Comparison of ENCODE assay signal across 19 cellular contexts in the genomic region with DNA sequence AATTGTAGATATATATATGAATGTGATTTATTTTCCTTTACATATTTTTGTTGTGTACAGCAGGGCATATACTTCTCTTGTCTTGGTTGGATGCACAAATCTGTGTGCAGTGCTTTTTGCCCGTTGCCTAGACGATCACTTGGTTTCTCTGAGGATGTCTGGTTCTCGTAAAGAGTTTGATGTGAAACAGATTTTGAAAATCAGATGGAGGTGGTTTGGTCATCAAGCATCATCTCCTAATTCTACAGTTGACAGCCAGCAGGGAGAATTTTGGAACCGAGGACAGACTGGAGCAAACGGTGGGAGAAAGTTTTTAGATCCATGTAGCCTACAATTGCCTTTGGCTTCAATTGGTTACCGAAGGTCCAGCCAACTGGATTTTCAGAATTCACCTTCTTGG. TPM values are rescaled to one million over a fixed set of nuclear protein-coding genes. Genes with fewer than 3 reads are reported as not detected.
DNase-seq lines count a peak whose midpoint lies in the region; ATAC-seq and TF ChIP-seq lines count a peak whose summit lies in the region.
"Had no signal": no experiment of that assay in that cellular context is flagged by ENCODE, and none has a peak within 500 bp of the region (broad histone marks: within the 10 kb centered on the region; RNA-seq: fewer than 3 reads in every experiment).

No MANE protein-coding gene starts in this region.

- no peaks in the 10 kb centered on the region for H3K36me3 Mint-ChIP-seq in chondrocyte (ENCODE audit: low read depth)
- H3K36me3 Mint-ChIP-seq in nephron progenitor cell (ENCODE audit: low read depth) = no peaks in the 10 kb centered on the region
- H3K36me3 Mint-ChIP-seq: activated naive CD4-positive, alpha-beta T cell treated with anti-CD3 and anti-CD28 coated beads, Interleukin-2, amount 50 U/mL, for 72 hours had no signal

- H2AK9ac ChIP-seq in IMR-90 (replicated peaks; ENCODE audit: low read depth, low read length, poor library complexity) = no peak overlapping the region

- no peak overlapping the region for H3K4ac ChIP-seq in IMR-90 (ENCODE audit: low read depth, low read length)

- no peak for TF ChIP-seq CTCF in BE2C (IDR thresholded peaks at IDR 0.05; ENCODE audit: low read depth, low read length)
- TF ChIP-seq CTCF in IMR-90 (conservative IDR thresholded peaks at IDR 0.05; ENCODE audit: low read depth, low read length) = no peak
- no peak for TF ChIP-seq CTCF in chondrocyte (IDR thresholded peaks at IDR 0.05)
- no peak for TF ChIP-seq CTCF in nephron progenitor cell (IDR thresholded peaks at IDR 0.05)
- TF ChIP-seq CTCF in GM10248 (IDR thresholded peaks at IDR 0.05; ENCODE audit: control extremely low read depth, extremely low read depth, low read depth, missing control alignments) = no peak

- no peak for TF ChIP-seq RAD21 in IMR-90 (IDR thresholded peaks at IDR 0.05; ENCODE audit: low read length)

- no peak overlapping the region for H4K91ac ChIP-seq in IMR-90 (ENCODE audit: insufficient read depth, low read depth, low read length)

- peak overlapping the region; percentile 52 for H3K27ac Mint-ChIP-seq in chondrocyte (ENCODE audit: unreplicated experiment)
- H3K27ac Mint-ChIP-seq in nephron progenitor cell = no peak overlapping the region
- H3K27ac Mint-ChIP-seq: activated CD4-positive, alpha-beta T cell treated with anti-CD3 and anti-CD28 coated beads for 36 hours; endodermal cell had no signal

- H4K8ac ChIP-seq in IMR-90 (ENCODE audit: low read depth in 2 of 2, low read length in 2 of 2) = no peak overlapping the region

- H2AFZ ChIP-seq in IMR-90 (replicated peaks; ENCODE audit: low read length, poor library complexity) = no peak overlapping the region

- 0 out of 2 replicates have a peak overlapping the region, but pooled peaks have one; percentile 5 for H3K23ac ChIP-seq in IMR-90 (ENCODE audit: low read depth, low read length)

- POLR2A ChIA-PET in IMR-90 (lab: Charles Lee; ENCODE audit: unreplicated experiment) = no interaction called here
- POLR2A ChIA-PET in GM10248 (lab: Yijun Ruan, JAX) = interaction anchor here (0.5 kb wide), 1 partner anchor 282 kb away, joined by 3 read pairs; no protein-coding TSS in a partner anchor

- H3K9me3 ChIP-seq in BE2C = no peaks in the 10 kb centered on the region
- no peaks in the 10 kb centered on the region for H3K9me3 ChIP-seq in IMR-90 (ENCODE audit: control insufficient read depth, insufficient read depth, low read length)
- no peaks in the 10 kb centered on the region for H3K9me3 ChIP-seq in effector memory CD4-positive, alpha-beta T cell (ENCODE audit: control insufficient read depth, low read length)
- H3K9me3 ChIP-seq: A549 had no signal

- no peak for TF ChIP-seq POLR2A in IMR-90 (IDR thresholded peaks at IDR 0.05; ENCODE audit: low read depth, low read length)

- no peak overlapping the region for H2BK20ac ChIP-seq in IMR-90 (ENCODE audit: low read depth, low read length)

- H3K36me3 ChIP-seq in BE2C (no peaks in the 10 kb centered on the region), IMR-90 (ENCODE audit: control insufficient read depth, insufficient read depth, low read length) (peaks cover 6% of the 10 kb centered on the region; the same call in 1 of the 2 replicates)
- no peaks in the 10 kb centered on the region for H3K36me3 ChIP-seq in effector memory CD4-positive, alpha-beta T cell (ENCODE audit: control insufficient read depth, insufficient read depth, low read length)

- in situ Hi-C loops in IMR-90 (cut with MboI; ENCODE audit: low sequenced_read_pairs) = no loop called here

- intact Hi-C loops in IMR-90 (cut with micrococcal nuclease) (loop anchor here (5.0 kb wide), 1 partner anchor 35 kb away; no protein-coding TSS in a partner anchor), left ventricle myocardium superior (cut with micrococcal nuclease) (no loop called here)

- peaks cover 17 to 51% of the 10 kb centered on the region in 2 experiments; a peak in 3 of 4 replicates for H3K79me1 ChIP-seq in IMR-90 (ENCODE audit: low read depth in 1 of 2, low read length in 2 of 2)

- peak overlapping the region; percentile 31; the same call in 1 of the 2 replicates for H3K14ac ChIP-seq in IMR-90 (replicated peaks; ENCODE audit: low read depth, low read length)

- no peak overlapping the region for H3K27ac ChIP-seq in IMR-90 (ENCODE audit: insufficient read depth, low read length)
- H3K27ac ChIP-seq in effector memory CD4-positive, alpha-beta T cell (ENCODE audit: insufficient read depth, low read length, poor library complexity, severe bottlenecking) = no peak overlapping the region
- H3K27ac ChIP-seq: A549 had no signal

- dilution Hi-C loops in IMR-90 (cut with HindIII; ENCODE audit: low sequenced_read_pairs, unreplicated experiment) = no loop called here

- no peak overlapping the region for H3K18ac ChIP-seq in IMR-90 (ENCODE audit: low read depth, low read length)

- H3K56ac ChIP-seq in IMR-90 (ENCODE audit: extremely low read depth, insufficient read depth, low read length) = no peak overlapping the region

- no peak overlapping the region for H2BK5ac ChIP-seq in IMR-90 (ENCODE audit: low read depth, low read length, poor library complexity, severe bottlenecking)

- H4K5ac ChIP-seq in IMR-90 (ENCODE audit: low read depth, low read length) = no peak overlapping the region

- H3K4me1 Mint-ChIP-seq in chondrocyte (ENCODE audit: low read depth) (peaks cover 22% of the 10 kb centered on the region), nephron progenitor cell (peaks cover 36% of the 10 kb centered on the region)

- H3K27me3 Mint-ChIP-seq in chondrocyte (ENCODE audit: low read depth) = no peaks in the 10 kb centered on the region
- H3K27me3 Mint-ChIP-seq in nephron progenitor cell (ENCODE audit: low read depth, poor library complexity) = no peaks in the 10 kb centered on the region
- H3K27me3 Mint-ChIP-seq: activated CD4-positive, alpha-beta T cell treated with anti-CD3 and anti-CD28 coated beads for 36 hours had no signal

- peaks cover 78% of the 10 kb centered on the region for H4K20me1 ChIP-seq in IMR-90 (ENCODE audit: insufficient read depth, low read length)

- no peak overlapping the region for H3K4me3 Mint-ChIP-seq in chondrocyte (ENCODE audit: unreplicated experiment)
- peak overlapping the region; percentile 30 for H3K4me3 Mint-ChIP-seq in nephron progenitor cell
- H3K4me3 Mint-ChIP-seq: activated CD4-positive, alpha-beta T cell treated with anti-CD3 and anti-CD28 coated beads for 36 hours; endodermal cell had no signal

- DNase-seq in BE2C (no peak), IMR-90 (no peak), chondrocyte (ENCODE audit: low spot score) (no peak), nephron progenitor cell (no peak), GM10248 (ENCODE audit: extremely low spot score) (no peak), left ventricle myocardium superior (no peak), cerebellum (ENCODE audit: low spot score) (no peak)
- no peak for DNase-seq in effector memory CD4-positive, alpha-beta T cell
- DNase-seq: activated CD4-positive, alpha-beta T cell treated with anti-CD3 and anti-CD28 coated beads for 36 hours; endodermal cell; GF-D8; NCI-H2107; NCI-H82; stimulated activated CD4-positive, alpha-beta T cell treated with anti-CD3 and anti-CD28 coated beads, Interleukin-1b, Interleukin-23, amount 100 ng/mL, for 48 hours had no signal

- H2BK120ac ChIP-seq in IMR-90 (ENCODE audit: low read depth, low read length) = no peak overlapping the region

- peaks cover 11% of the 10 kb centered on the region for H3K9me1 ChIP-seq in IMR-90 (ENCODE audit: insufficient read depth, low read length)

- H3K4me2 ChIP-seq in IMR-90 (ENCODE audit: low read depth, low read length) = no peak overlapping the region
- H3K4me2 ChIP-seq: A549 had no signal

- H3K27me3 ChIP-seq in BE2C (no peaks in the 10 kb centered on the region), IMR-90 (ENCODE audit: control insufficient read depth, insufficient read depth, low read length) (no peaks in the 10 kb centered on the region)
- H3K27me3 ChIP-seq in effector memory CD4-positive, alpha-beta T cell (replicated peaks; ENCODE audit: control insufficient read depth, insufficient read depth, low read length, poor library complexity, severe bottlenecking) = no peaks in the 10 kb centered on the region

- no peak overlapping the region for H2AK5ac ChIP-seq in IMR-90 (ENCODE audit: low read depth, low read length)

- H3K4me1 ChIP-seq in BE2C = peaks cover 4% of the 10 kb centered on the region; the same call in 1 of the 2 replicates
- H3K4me1 ChIP-seq in IMR-90 (ENCODE audit: control insufficient read depth, insufficient read depth, low read length) = peaks cover 6% of the 10 kb centered on the region
- no peaks in the 10 kb centered on the region for H3K4me1 ChIP-seq in effector memory CD4-positive, alpha-beta T cell (ENCODE audit: control insufficient read depth, insufficient read depth, low read length, poor library complexity, severe bottlenecking)

- no peak overlapping the region for H3K9ac ChIP-seq in IMR-90 (ENCODE audit: low read depth, low read length)

- H3K4me3 ChIP-seq in BE2C (ENCODE audit: low read depth, low read length) (peak overlapping the region; percentile 60), IMR-90 (ENCODE audit: insufficient read depth, low read depth, low read length) (no peak overlapping the region)
- no peak overlapping the region for H3K4me3 ChIP-seq in effector memory CD4-positive, alpha-beta T cell (ENCODE audit: insufficient read depth, low read depth, low read length, poor library complexity, severe bottlenecking)
- H3K4me3 ChIP-seq: A549 had no signal

- H2BK15ac ChIP-seq in IMR-90 (ENCODE audit: low read depth, low read length) = no peak overlapping the region

- H3K9me3 Mint-ChIP-seq in chondrocyte (ENCODE audit: low read depth) (no peaks in the 10 kb centered on the region), nephron progenitor cell (no peaks in the 10 kb centered on the region)
- H3K9me3 Mint-ChIP-seq: activated naive CD4-positive, alpha-beta T cell treated with anti-CD3 and anti-CD28 coated beads, Interleukin-2, amount 50 U/mL, for 72 hours; endodermal cell had no signal

- ATAC-seq in IMR-90 (ENCODE audit: low read depth) = no peak; the same call in 1 of the 2 replicates
- ATAC-seq in left ventricle myocardium superior = no peak
- ATAC-seq: activated CD4-positive, alpha-beta T cell treated with anti-CD3 and anti-CD28 coated beads for 36 hours; activated naive CD4-positive, alpha-beta T cell treated with anti-CD3 and anti-CD28 coated beads, Interleukin-2, amount 50 U/mL, for 72 hours had no signal

- CTCF ChIA-PET in IMR-90 (lab: Yijun Ruan, JAX) (interaction anchor here (0.5 to 0.6 kb wide), 2 partner anchors 342 to 1052 kb away, joined by 3 to 5 read pairs; no protein-coding TSS in a partner anchor), GM10248 (lab: Yijun Ruan, JAX) (interaction anchor here (2.0 kb wide), 1 partner anchor 8 kb away, joined by 7 read pairs; no protein-coding TSS in a partner anchor)

- no CpG with 5 or more reads among the region's 6 CpGs for WGBS in IMR-90 (ENCODE audit: extremely low coverage in 2 of 2, insufficient read length in 1 of 2), 2 experiments

- no TSS peak for BruUV-seq in IMR-90 (replicated peaks; lab: Mats Ljungman, UMichigan)

RNA-seq across cellular contexts. Expression of gene KLHL5, which starts 0.5 kb away (rescaled TPM):
- polyA plus RNA-seq in BE2C (2012; ENCODE audit: insufficient read depth, insufficient read length, low read depth) = 13.1 TPM
- total RNA-seq in IMR-90 (2012; rRNA removed) (97.7 and 134 TPM in 2 replicates), chondrocyte (46.8 to 83.3 TPM (median 74.8 TPM) in 3 replicates), left ventricle myocardium superior (13.5 TPM), cerebellum (116 TPM)
- 45.4 and 58.8 TPM in 2 replicates for polyA plus RNA-seq in IMR-90 (2012; rRNA removed)
- 23.8 and 24.5 TPM in 2 replicates for polyA plus RNA-seq in IMR-90 (2012; cell fraction: cytosol; rRNA removed)
- 6.4 and 41.5 TPM in 2 replicates for polyA plus RNA-seq in IMR-90 (2012; cell fraction: nucleus; rRNA removed; ENCODE audit: low replicate concordance)

RNA-seq across cellular contexts. Expression of gene TMEM156, which starts 30.3 kb away (rescaled TPM):
- 0.29 TPM for polyA plus RNA-seq in BE2C (2012; ENCODE audit: insufficient read depth, insufficient read length, low read depth)
- total RNA-seq in IMR-90 (2012; rRNA removed) (0.54 and 0.83 TPM in 2 replicates), chondrocyte (0.32 to 0.36 TPM in 2 of 3 replicates, not detected in the other), left ventricle myocardium superior (not detected), cerebellum (0.09 TPM)
- polyA plus RNA-seq in IMR-90 (2012; rRNA removed) = 0.53 and 0.82 TPM in 2 replicates
- polyA plus RNA-seq in IMR-90 (2012; cell fraction: cytosol; rRNA removed) = 0.07 and 0.15 TPM in 2 replicates
- polyA plus RNA-seq in IMR-90 (2012; cell fraction: nucleus; rRNA removed; ENCODE audit: low replicate concordance) = 0.03 and 0.30 TPM in 2 replicates
- total RNA-seq: cardiac septum, endodermal cell, myocyte, renal cortical epithelial cell had no signal
